In the genomic region with DNA sequence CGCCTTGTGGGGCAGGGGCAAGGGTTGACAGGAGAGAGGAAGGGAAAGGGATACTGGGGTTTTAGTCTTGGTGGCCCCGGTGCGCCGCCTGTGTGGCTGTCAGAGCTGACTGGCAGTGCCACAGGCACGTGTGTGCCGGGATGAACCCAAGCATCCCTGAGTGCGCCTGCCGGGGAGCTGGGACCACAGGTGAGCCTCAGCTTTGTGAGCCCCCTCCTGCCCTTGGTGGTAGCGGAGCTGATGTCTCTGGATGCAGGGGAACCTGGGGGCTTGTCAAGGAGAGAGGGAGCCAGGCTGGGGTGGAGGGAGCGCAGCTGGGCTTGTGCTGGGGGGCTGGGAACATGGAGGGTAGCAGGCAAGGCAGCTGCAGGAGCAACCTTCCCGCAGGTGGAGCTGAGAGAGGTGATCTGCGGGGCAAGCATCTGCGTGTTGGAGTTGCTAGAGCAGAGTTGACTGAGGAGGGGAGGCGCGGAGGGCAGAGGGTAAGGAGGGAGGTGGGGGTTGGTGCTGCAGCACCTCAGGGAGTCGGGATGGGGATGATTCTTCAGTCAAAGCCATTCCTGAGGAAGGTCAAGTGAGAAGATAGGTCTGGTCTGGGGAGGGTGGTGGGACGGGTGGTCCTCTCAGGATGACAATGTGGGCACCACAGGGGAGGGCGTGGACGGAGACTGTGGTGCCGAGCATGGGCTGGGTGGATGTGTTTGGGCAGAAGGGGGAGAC, we compare ENCODE assay signal across 11 cellular contexts. TPM values are rescaled to one million over a fixed set of nuclear protein-coding genes. Genes with fewer than 3 reads are reported as not detected.
DNase-seq lines count a peak whose midpoint lies in the region; ATAC-seq, FAIRE-seq and TF ChIP-seq lines count a peak whose summit lies in the region.
"Had no signal": no experiment of that assay in that cellular context is flagged by ENCODE, and none has a peak within 500 bp of the region (broad histone marks: within the 10 kb centered on the region; RNA-seq: fewer than 3 reads in every experiment).

No MANE protein-coding gene starts in this region.

- H3K4me3 ChIP-seq in Panc1 (ENCODE audit: low read depth in 2 of 2, low read length in 2 of 2) (no peak overlapping the region), heart right ventricle (no peak overlapping the region), pancreas (no peak overlapping the region)
- H3K4me3 ChIP-seq: skin epidermis had no signal

- CTCF ChIA-PET in Panc1 (lab: Charles Lee), result no interaction called here

- H3K27me3 ChIP-seq in Panc1 (ENCODE audit: control insufficient read depth, insufficient read depth, low read length), result no peaks in the 10 kb centered on the region
- no peaks in the 10 kb centered on the region for H3K27me3 ChIP-seq in heart right ventricle
- H3K27me3 ChIP-seq in pancreas, result no peaks in the 10 kb centered on the region

- intact Hi-C loops in Panc1 (cut with micrococcal nuclease; ENCODE audit: unreplicated experiment) (no loop called here), heart right ventricle (cut with DNase I) (loop anchor here in 1 of 10 donors (2.0 kb wide), 1 partner anchor 23 kb away; no protein-coding TSS in a partner anchor), pancreas (cut with DNase I) (no loop called here)

- H3K4me1 ChIP-seq in Panc1 (ENCODE audit: control insufficient read depth, insufficient read depth, low read length) (peaks cover 7% of the 10 kb centered on the region; the same call in 1 of the 2 replicates), heart right ventricle (peaks cover 0 to 75% (median 43%) of the 10 kb centered on the region in 9 donors), pancreas (peaks cover 0 to 4% (median 0%) of the 10 kb centered on the region in 3 donors)

- no peak for ATAC-seq in Panc1
- no peak for ATAC-seq in heart right ventricle
- ATAC-seq in pancreas, result no peak
- ATAC-seq: activated naive CD8-positive, alpha-beta T cell treated with anti-CD3 and anti-CD28 coated beads, Interleukin-2, amount 50 U/mL, for 24 hours had no signal

- no peak for TF ChIP-seq CTCF in C4-2B (conservative IDR thresholded peaks at IDR 0.05)
- no peak for TF ChIP-seq CTCF in Panc1 (IDR thresholded peaks at IDR 0.05)
- no peak for TF ChIP-seq CTCF in heart right ventricle (IDR thresholded peaks at IDR 0.05)
- no peak for TF ChIP-seq CTCF in pancreas (IDR thresholded peaks at IDR 0.05)

- DNase-seq in Panc1 (ENCODE audit: low read depth, low spot score) (no peak), heart right ventricle (peak in 1 of 2 donors; percentile 2), pancreas (peak; percentile 1 to 55 (median 16)), 8988T (no peak), SIG-M5 (lab: John Stamatoyannopoulos, UW) (no peak), RPMI8226 (no peak)
- no peak for DNase-seq in stimulated activated CD4-positive, alpha-beta T cell treated with anti-CD3 and anti-CD28 coated beads, Interleukin-4, amount 100 ng/mL, for 24 hours
- DNase-seq: activated naive CD8-positive, alpha-beta T cell treated with anti-CD3 and anti-CD28 coated beads, Interleukin-2, amount 50 U/mL, for 24 hours had no signal

- H3K36me3 ChIP-seq in Panc1 (ENCODE audit: control insufficient read depth, insufficient read depth, low read length), result peaks cover 32% of the 10 kb centered on the region
- H3K36me3 ChIP-seq in heart right ventricle, result peaks cover 0 to 99% (median 71%) of the 10 kb centered on the region in 9 donors
- H3K36me3 ChIP-seq in pancreas, result peaks cover 4 to 36% (median 10%) of the 10 kb centered on the region in 3 donors

- BruUV-seq in Panc1 (replicated peaks; lab: Mats Ljungman, UMichigan), result TSS peak; percentile 71

- no peaks in the 10 kb centered on the region for H3K9me3 ChIP-seq in Panc1 (ENCODE audit: control insufficient read depth, insufficient read depth, low read depth, low read length)
- H3K9me3 ChIP-seq in heart right ventricle, result no peaks in the 10 kb centered on the region
- H3K9me3 ChIP-seq in pancreas, result no peaks in the 10 kb centered on the region

- POLR2A ChIA-PET in Panc1 (lab: Charles Lee), result no interaction called here

- no peak for FAIRE-seq in pancreas (lab: Jason Lieb, UNC)
- FAIRE-seq: TTC549 had no signal

- H3K27ac ChIP-seq in C4-2B (peak overlapping the region; percentile 94), Panc1 (ENCODE audit: low read length) (no peak overlapping the region), heart right ventricle (peak overlapping the region in 8 of 10 donors; percentile 15 to 68 (median 58)), pancreas (no peak overlapping the region)
- H3K27ac ChIP-seq: skin epidermis had no signal

- in situ Hi-C loops in Panc1 (cut with HindIII; ENCODE audit: low pct_unique_long_range_greater_than_20kb, low sequenced_read_pairs), result no loop called here

- WGBS in heart right ventricle, 2 donors, result 88 to 95% methylated on average over 20 of the region's 20 CpGs
- 96 to 98% methylated on average over 19 to 20 of the region's 20 CpGs for WGBS in pancreas, 2 donors

RNA-seq across cellular contexts. Expression of a gene that starts 28.1 kb away (rescaled TPM):
- total RNA-seq in Panc1 (2021; ENCODE audit: unreplicated experiment) (220 TPM), heart right ventricle (100 to 1,000 TPM; 203 to 462 (median 276) TPM), pancreas (10 to 100 TPM; 17.4 to 25.0 (median 23.7) TPM)
- 308 TPM for polyA plus RNA-seq in Panc1 (2012; ENCODE audit: insufficient read length)
- polyA plus RNA-seq in heart right ventricle (100 to 1,000 TPM in 1 of 2 donors, 10 to 100 TPM in 1; 83.1 to 250 TPM), pancreas (10 to 100 TPM; 37.2 TPM)

Comparison
In these comparisons a context has a peak if more than half of its experiments do, and no peak if none do; other contexts are left out.
1. H3K27ac ChIP-seq: peak in C4-2B (single experiment) and heart right ventricle (8 of 10); none in Panc1 (single experiment) and pancreas (0 of 4).
2. DNase-seq: peak in pancreas (6 of 6); none in Panc1 (single experiment), 8988T (single experiment), SIG-M5 (single experiment), stimulated activated CD4-positive, alpha-beta T cell treated with anti-CD3 and anti-CD28 coated beads, Interleukin-4, amount 100 ng/mL, for 24 hours (single experiment) and RPMI8226 (single experiment).